Comparison of ENCODE assay signal across 18 cellular contexts in the genomic region with DNA sequence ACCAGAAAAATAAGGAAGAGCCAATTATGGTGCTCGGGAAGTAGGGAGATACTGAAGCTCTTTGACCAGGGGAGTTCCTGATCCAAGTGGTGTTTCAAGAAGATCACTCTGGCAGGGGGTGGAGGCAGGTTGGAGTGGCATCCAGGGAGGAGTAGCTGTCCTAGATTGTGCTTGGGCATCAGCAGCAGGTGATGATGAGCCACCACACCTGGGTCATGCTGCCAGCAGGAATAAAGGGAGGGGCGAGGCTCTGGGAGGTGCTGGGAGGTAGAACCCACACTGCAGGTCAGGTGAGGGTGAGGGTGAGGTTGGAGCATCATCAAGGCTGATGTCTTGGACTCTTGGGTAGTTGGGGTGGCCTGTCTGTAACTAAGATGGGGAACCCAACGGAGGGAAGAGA. TPM values are rescaled to one million over a fixed set of nuclear protein-coding genes. Genes with fewer than 3 reads are reported as not detected.
DNase-seq lines count a peak whose midpoint lies in the region; ATAC-seq lines count a peak whose summit lies in the region.
"Had no signal": no experiment of that assay in that cellular context is flagged by ENCODE, and none has a peak within 500 bp of the region (broad histone marks: within the 10 kb centered on the region; RNA-seq: fewer than 3 reads in every experiment).

No MANE protein-coding gene starts in this region.

- no peaks in the 10 kb centered on the region for H3K36me3 ChIP-seq in CD4-positive, CD25-positive, alpha-beta regulatory T cell (ENCODE audit: control insufficient read depth, insufficient read depth, low read length)
- no peaks in the 10 kb centered on the region for H3K36me3 ChIP-seq in CD8-positive, alpha-beta memory T cell (ENCODE audit: insufficient read depth, low read length)
- H3K36me3 ChIP-seq: transverse colon had no signal

- H3K9me3 Mint-ChIP-seq in CD4-positive, CD25-positive, alpha-beta regulatory T cell = peaks cover 0 to 12% (median 6%) of the 10 kb centered on the region in 7 donors
- peaks cover 6 to 20% (median 12%) of the 10 kb centered on the region in 5 donors for H3K9me3 Mint-ChIP-seq in CD8-positive, alpha-beta memory T cell
- peaks cover 7% of the 10 kb centered on the region for H3K9me3 Mint-ChIP-seq in activated naive CD8-positive, alpha-beta T cell (ENCODE audit: low read depth)
- H3K9me3 Mint-ChIP-seq in naive thymus-derived CD8-positive, alpha-beta T cell = peaks cover 7 to 25% (median 9%) of the 10 kb centered on the region in 9 donors

- peak overlapping the region; percentile 30 for H3K27ac ChIP-seq in CD4-positive, CD25-positive, alpha-beta regulatory T cell (ENCODE audit: insufficient read depth, low read length, poor library complexity, severe bottlenecking)
- H3K27ac ChIP-seq in CD8-positive, alpha-beta memory T cell (ENCODE audit: low read depth, low read length) = no peak overlapping the region
- H3K27ac ChIP-seq: C4-2B had no signal

- peak overlapping the region; percentile 74 to 94 (median 80) for H3K27ac Mint-ChIP-seq in CD4-positive, CD25-positive, alpha-beta regulatory T cell
- H3K27ac Mint-ChIP-seq in CD8-positive, alpha-beta memory T cell = peak overlapping the region; percentile 75 to 97 (median 94)
- H3K27ac Mint-ChIP-seq in activated naive CD8-positive, alpha-beta T cell = peak overlapping the region; percentile 92
- H3K27ac Mint-ChIP-seq in naive thymus-derived CD8-positive, alpha-beta T cell = peak overlapping the region; percentile 77 to 94 (median 88)

- peaks cover 5% of the 10 kb centered on the region for H3K27me3 Mint-ChIP-seq in CD4-positive, CD25-positive, alpha-beta regulatory T cell
- H3K27me3 Mint-ChIP-seq in CD8-positive, alpha-beta memory T cell = no peaks in the 10 kb centered on the region
- H3K27me3 Mint-ChIP-seq in activated naive CD8-positive, alpha-beta T cell = no peaks in the 10 kb centered on the region
- H3K27me3 Mint-ChIP-seq in naive thymus-derived CD8-positive, alpha-beta T cell = no peaks in the 10 kb centered on the region

- ATAC-seq in CD4-positive, CD25-positive, alpha-beta regulatory T cell (ENCODE audit: low read depth in 2 of 2) = no peak
- peak; percentile 4 to 7 for ATAC-seq in naive thymus-derived CD8-positive, alpha-beta T cell
- ATAC-seq in HG03135 (IDR thresholded peaks at IDR 0.05; ENCODE audit: unreplicated experiment) = no peak
- ATAC-seq: HCT116 had no signal

- peaks cover 28% of the 10 kb centered on the region for H3K4me1 ChIP-seq in CD4-positive, CD25-positive, alpha-beta regulatory T cell (ENCODE audit: control insufficient read depth, insufficient read depth, low read length, poor library complexity, severe bottlenecking)
- H3K4me1 ChIP-seq in CD8-positive, alpha-beta memory T cell (ENCODE audit: insufficient read depth, low read length) = peaks cover 37% of the 10 kb centered on the region

- peak overlapping the region; percentile 51 for H3K4me3 ChIP-seq in CD4-positive, CD25-positive, alpha-beta regulatory T cell (ENCODE audit: low read depth, low read length)
- peak overlapping the region; percentile 56 for H3K4me3 ChIP-seq in CD8-positive, alpha-beta memory T cell (ENCODE audit: low read length)
- H3K4me3 ChIP-seq: transverse colon had no signal

- peaks cover 0 to 8% of the 10 kb centered on the region in 2 experiments for H3K9me3 ChIP-seq in CD4-positive, CD25-positive, alpha-beta regulatory T cell (ENCODE audit: control insufficient read depth in 2 of 2, low read length in 2 of 2)
- no peaks in the 10 kb centered on the region for H3K9me3 ChIP-seq in CD8-positive, alpha-beta memory T cell (ENCODE audit: low read length)

- POLR2A ChIA-PET in CD8-positive, alpha-beta memory T cell (lab: Charles Lee) = interaction anchor here (1.3 to 1.6 kb wide), 2 partner anchors 15 to 17 kb away, joined by 4 to 8 read pairs; no protein-coding TSS in a partner anchor
- POLR2A ChIA-PET in naive thymus-derived CD8-positive, alpha-beta T cell (lab: Charles Lee) = interaction anchor here (1.1 to 1.8 kb wide), 3 partner anchors 9 to 143 kb away, joined by 4 to 12 read pairs (median 8); a partner anchor contains a TSS

- H3K27me3 ChIP-seq in CD4-positive, CD25-positive, alpha-beta regulatory T cell (ENCODE audit: control insufficient read depth, insufficient read depth, low read length) = no peaks in the 10 kb centered on the region
- H3K27me3 ChIP-seq in CD8-positive, alpha-beta memory T cell (ENCODE audit: insufficient read depth, low read length, poor library complexity, severe bottlenecking) = no peaks in the 10 kb centered on the region

- CTCF ChIA-PET in CD8-positive, alpha-beta memory T cell (lab: Charles Lee) = interaction anchor here (0.6 to 7.5 kb wide), 6 partner anchors 9 to 734 kb away, joined by 3 to 99 read pairs (median 10); no protein-coding TSS in a partner anchor

- no peak for DNase-seq in CD4-positive, CD25-positive, alpha-beta regulatory T cell
- DNase-seq in CD8-positive, alpha-beta memory T cell = no peak
- no peak for DNase-seq in naive thymus-derived CD8-positive, alpha-beta T cell
- DNase-seq in amniotic stem cell (lab: John Stamatoyannopoulos, UW) (no peak), GM19240 (ENCODE audit: insufficient read length, low spot score) (no peak)
- DNase-seq: cerebellar nuclear complex, DMS79 treated with DMSO at 0.1 percent for 48 hours, NCI-H2081 treated with DMSO at 0.1 percent for 48 hours, NCI-H526, OCI-M1 had no signal

- peaks cover 0 to 40% (median 25%) of the 10 kb centered on the region in 4 donors for H3K4me1 Mint-ChIP-seq in CD4-positive, CD25-positive, alpha-beta regulatory T cell
- H3K4me1 Mint-ChIP-seq in CD8-positive, alpha-beta memory T cell = peaks cover 68 to 78% (median 77%) of the 10 kb centered on the region in 3 donors
- H3K4me1 Mint-ChIP-seq in activated naive CD8-positive, alpha-beta T cell (ENCODE audit: low read depth) = peaks cover 44% of the 10 kb centered on the region
- peaks cover 21 to 58% (median 45%) of the 10 kb centered on the region in 4 donors for H3K4me1 Mint-ChIP-seq in naive thymus-derived CD8-positive, alpha-beta T cell

- peak overlapping the region in 3 of 4 donors; percentile 33 to 77 (median 62) for H3K4me3 Mint-ChIP-seq in CD4-positive, CD25-positive, alpha-beta regulatory T cell
- H3K4me3 Mint-ChIP-seq in CD8-positive, alpha-beta memory T cell = peak overlapping the region; percentile 7 to 87 (median 78)
- H3K4me3 Mint-ChIP-seq in activated naive CD8-positive, alpha-beta T cell = peak overlapping the region; percentile 62
- H3K4me3 Mint-ChIP-seq in naive thymus-derived CD8-positive, alpha-beta T cell = peak overlapping the region; percentile 53 to 85 (median 66)

- H3K36me3 Mint-ChIP-seq in CD4-positive, CD25-positive, alpha-beta regulatory T cell = peaks cover 3% of the 10 kb centered on the region
- H3K36me3 Mint-ChIP-seq in CD8-positive, alpha-beta memory T cell = peaks cover 2 to 33% (median 6%) of the 10 kb centered on the region in 3 donors
- H3K36me3 Mint-ChIP-seq in activated naive CD8-positive, alpha-beta T cell = peaks cover 2% of the 10 kb centered on the region
- peaks cover 0 to 17% (median 5%) of the 10 kb centered on the region in 3 donors for H3K36me3 Mint-ChIP-seq in naive thymus-derived CD8-positive, alpha-beta T cell

RNA-seq across cellular contexts. Expression of a gene that starts 35.4 kb away (rescaled TPM):
- 1.2 TPM for total RNA-seq in CD4-positive, CD25-positive, alpha-beta regulatory T cell
- under 1 TPM in 3 of 4 donors, not detected in 1; 0.16 to 0.48 (median 0.33) TPM for polyA plus RNA-seq in CD4-positive, CD25-positive, alpha-beta regulatory T cell
- total RNA-seq in CD8-positive, alpha-beta memory T cell = 10 to 100 TPM; 25.8 to 29.8 TPM
- polyA plus RNA-seq in CD8-positive, alpha-beta memory T cell = 51.9 TPM
- total RNA-seq in naive thymus-derived CD8-positive, alpha-beta T cell = under 1 TPM; 0.47 to 0.77 TPM
- polyA plus RNA-seq in naive thymus-derived CD8-positive, alpha-beta T cell = 10 to 100 TPM in 1 of 3 donors, 1 to 10 TPM in 2; 1.3 to 56.5 (median 1.5) TPM

RNA-seq across cellular contexts. Expression of a gene that starts 50.6 kb away (rescaled TPM):
- 0.72 TPM for total RNA-seq in CD4-positive, CD25-positive, alpha-beta regulatory T cell
- 1 to 10 TPM in 1 of 4 donors, under 1 TPM in 3; 0.26 to 1.1 (median 0.51) TPM for polyA plus RNA-seq in CD4-positive, CD25-positive, alpha-beta regulatory T cell
- total RNA-seq in CD8-positive, alpha-beta memory T cell = 10 to 100 TPM; 46.1 to 48.5 TPM
- 23.5 TPM for polyA plus RNA-seq in CD8-positive, alpha-beta memory T cell
- 1 to 10 TPM in 1 of 2 experiments, under 1 TPM in 1; 0.60 to 1.1 TPM for total RNA-seq in naive thymus-derived CD8-positive, alpha-beta T cell
- polyA plus RNA-seq in naive thymus-derived CD8-positive, alpha-beta T cell = 10 to 100 TPM in 1 of 3 donors, 1 to 10 TPM in 2; 2.5 to 12.8 (median 4.4) TPM
- total RNA-seq: fibroblast of villous mesenchyme, SK-MEL-5, skeletal muscle tissue had no signal

RNA-seq across cellular contexts. Expression of a gene that starts 56.6 kb away (rescaled TPM):
- 4.7 TPM for total RNA-seq in CD4-positive, CD25-positive, alpha-beta regulatory T cell
- 1 to 10 TPM; 1.9 to 4.0 (median 2.8) TPM for polyA plus RNA-seq in CD4-positive, CD25-positive, alpha-beta regulatory T cell
- total RNA-seq in CD8-positive, alpha-beta memory T cell = 10 to 100 TPM; 27.0 to 28.1 TPM
- 22.6 TPM for polyA plus RNA-seq in CD8-positive, alpha-beta memory T cell
- 1 to 10 TPM; 7.0 to 9.7 TPM for total RNA-seq in naive thymus-derived CD8-positive, alpha-beta T cell
- polyA plus RNA-seq in naive thymus-derived CD8-positive, alpha-beta T cell = 10 to 100 TPM in 1 of 3 donors, 1 to 10 TPM in 2; 7.8 to 17.0 (median 9.2) TPM

Comparison
In these comparisons a context has a peak if more than half of its experiments do, and no peak if none do; other contexts are left out.
1. ATAC-seq: peak in naive thymus-derived CD8-positive, alpha-beta T cell (2 of 2); none in CD4-positive, CD25-positive, alpha-beta regulatory T cell (0 of 2) and HG03135 (single experiment).
2. RNA of a gene that starts 35.4 kb away (total RNA-seq): 25.8 to 29.8 TPM in CD8-positive, alpha-beta memory T cell; 1.2 TPM in CD4-positive, CD25-positive, alpha-beta regulatory T cell (single experiment) and 0.47 to 0.77 TPM in naive thymus-derived CD8-positive, alpha-beta T cell; every median in the first group is over 10 times any median in the second.
3. RNA of a gene that starts 50.6 kb away (total RNA-seq): 46.1 to 48.5 TPM in CD8-positive, alpha-beta memory T cell; 0.60 to 1.1 TPM in naive thymus-derived CD8-positive, alpha-beta T cell and 0.72 TPM in CD4-positive, CD25-positive, alpha-beta regulatory T cell (single experiment); every median in the first group is over 10 times any median in the second.
4. Peak in every context shown above with its lines, with median percentiles within 50 percentile points of each other: H3K27ac Mint-ChIP-seq and H3K4me3 Mint-ChIP-seq.